ENCODE assay signal across 1 cellular context in genomic region chr5:39214912-39215709, GRCh38.
A peak's percentile ranks its signal among the peaks of the same experiment; 100 is the strongest.
TF ChIP-seq lines count a peak whose summit lies in the region.

No MANE protein-coding gene starts in this region.

TF ChIP-seq in HepG2, 621 proteins besides CTCF, POLR2A, EP300 and RAD21 (continued from another document):
- TF ChIP-seq HINFP (CRISPR knock-in tag; IDR thresholded peaks at IDR 0.05; ENCODE audit: low read depth) (no peak), STAT5B (CRISPR knock-in tag; IDR thresholded peaks at IDR 0.05) (no peak), CEBPB (IDR thresholded peaks at IDR 0.05; ENCODE audit: borderline replicate concordance, low read depth, low read length) (peak; percentile 73; the same call in 1 of the 2 replicates), HOXA5 (CRISPR knock-in tag; IDR thresholded peaks at IDR 0.05) (no peak), ZNF704 (CRISPR knock-in tag; IDR thresholded peaks at IDR 0.05; ENCODE audit: borderline replicate concordance) (no peak), ELF4 (CRISPR knock-in tag; IDR thresholded peaks at IDR 0.05; ENCODE audit: borderline replicate concordance) (no peak), JUN (CRISPR knock-in tag; IDR thresholded peaks at IDR 0.05) (no peak), CEBPG (CRISPR knock-in tag; IDR thresholded peaks at IDR 0.05) (0 out of 2 replicates have a peak, but pooled peaks have one; percentile 11), HNF4G (IDR thresholded peaks at IDR 0.05; ENCODE audit: borderline replicate concordance, low read depth, low read length) (no peak), HNF4G (CRISPR knock-in tag; IDR thresholded peaks at IDR 0.05; ENCODE audit: borderline replicate concordance, low read depth) (no peak), ZNF878 (CRISPR knock-in tag; IDR thresholded peaks at IDR 0.05) (no peak), HES4 (CRISPR knock-in tag; IDR thresholded peaks at IDR 0.05; ENCODE audit: borderline replicate concordance) (no peak)
- TF ChIP-seq, protein P1, sequence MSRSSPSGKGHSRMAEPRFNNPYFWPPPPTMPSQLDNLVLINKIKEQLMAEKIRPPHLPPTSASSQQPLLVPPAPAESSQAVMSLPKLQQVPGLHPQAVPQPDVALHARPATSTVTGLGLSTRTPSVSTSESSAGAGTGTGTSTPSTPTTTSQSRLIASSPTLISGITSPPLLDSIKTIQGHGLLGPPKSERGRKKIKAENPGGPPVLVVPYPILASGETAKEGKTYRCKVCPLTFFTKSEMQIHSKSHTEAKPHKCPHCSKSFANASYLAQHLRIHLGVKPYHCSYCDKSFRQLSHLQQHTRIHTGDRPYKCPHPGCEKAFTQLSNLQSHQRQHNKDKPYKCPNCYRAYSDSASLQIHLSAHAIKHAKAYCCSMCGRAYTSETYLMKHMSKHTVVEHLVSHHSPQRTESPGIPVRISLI (CRISPR knock-in tag; IDR thresholded peaks at IDR 0.05; ENCODE audit: borderline replicate concordance), result no peak
